ENCODE assay signal across 11 cellular contexts in the genomic region with DNA sequence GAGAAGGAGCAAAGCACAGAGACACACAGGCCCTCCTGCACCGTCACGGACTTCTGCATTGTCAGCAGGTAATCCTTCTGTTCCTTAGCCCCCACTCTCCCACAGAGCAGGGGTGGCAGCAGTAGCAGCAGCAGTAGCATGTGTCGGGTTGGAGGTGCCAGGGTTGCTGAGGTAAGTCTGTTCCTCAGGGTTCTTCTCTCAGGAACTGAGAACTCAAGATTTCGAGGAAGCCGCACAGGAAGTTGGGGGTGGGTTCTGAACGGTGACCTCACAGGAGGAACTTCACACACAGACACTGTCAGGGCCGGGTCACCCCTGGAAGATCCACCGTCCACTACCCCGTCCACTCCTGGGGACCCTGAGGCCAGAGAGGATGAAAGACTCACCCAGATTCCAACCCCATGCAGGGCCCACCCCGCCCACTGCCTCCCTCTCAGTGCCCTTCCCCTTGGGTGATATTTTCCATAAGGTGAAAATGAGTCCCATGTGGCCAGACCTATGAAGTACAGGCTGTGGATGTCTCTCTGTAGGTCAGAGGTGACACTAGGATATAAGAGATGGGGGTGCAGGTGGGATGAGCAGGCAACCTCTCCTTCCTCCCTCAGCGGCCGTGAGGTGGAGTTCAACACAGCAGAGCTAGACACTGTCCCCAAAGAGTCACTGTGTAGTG. TPM values are rescaled to one million over a fixed set of nuclear protein-coding genes. Genes with fewer than 3 reads are reported as not detected.
DNase-seq lines count a peak whose midpoint lies in the region; ATAC-seq and TF ChIP-seq lines count a peak whose summit lies in the region.
"Had no signal": no experiment of that assay in that cellular context is flagged by ENCODE, and none has a peak within 500 bp of the region (broad histone marks: within the 10 kb centered on the region; RNA-seq: fewer than 3 reads in every experiment).

A gene (minus strand): TSS at position 207 of the 670 bp plus-strand sequence. CDS start 67 bp downstream, at position 140.

- peak in 1 of 2 donors; percentile 29 for ATAC-seq in CD4-positive, CD25-positive, alpha-beta regulatory T cell (ENCODE audit: low read depth in 2 of 2)
- peak; percentile 60 to 67 for ATAC-seq in naive B cell (ENCODE audit: low read depth in 2 of 2)

- H3K27ac ChIP-seq in CD4-positive, CD25-positive, alpha-beta regulatory T cell (ENCODE audit: insufficient read depth, low read length, poor library complexity, severe bottlenecking) = no peak within 1 kb of the TSS
- H3K27ac ChIP-seq in thyroid gland = no peak within 1 kb of the TSS

- H3K4me3 ChIP-seq in CD4-positive, CD25-positive, alpha-beta regulatory T cell (ENCODE audit: low read depth, low read length) = no peak within 1 kb of the TSS
- H3K4me3 ChIP-seq in thyroid gland (replicated peaks in 1 of 3) = no peak within 1 kb of the TSS

- WGBS in thyroid gland, 2 donors = 67 to 70% methylated on average over 12 of the region's 12 CpGs

- TF ChIP-seq CTCF in thyroid gland (IDR thresholded peaks at IDR 0.05) = no peak

- peaks cover 0 to 13% (median 0%) of the 10 kb centered on the region in 4 donors for H3K4me1 Mint-ChIP-seq in CD4-positive, CD25-positive, alpha-beta regulatory T cell
- H3K4me1 Mint-ChIP-seq in activated naive CD8-positive, alpha-beta T cell (ENCODE audit: low read depth) = peaks cover 15% of the 10 kb centered on the region
- peaks cover 10 to 13% (median 12%) of the 10 kb centered on the region in 3 donors for H3K4me1 Mint-ChIP-seq in naive B cell
- H3K4me1 Mint-ChIP-seq: nephron had no signal

- DNase-seq in CD4-positive, CD25-positive, alpha-beta regulatory T cell = peak in 1 of 3 donors; percentile 53
- DNase-seq in NOMO-1 (lab: John Stamatoyannopoulos, UW; ENCODE audit: unreplicated experiment in 2 of 2) (peak; percentile 47 to 73), naive B cell (peak; percentile 18), foreskin melanocyte (no peak), thyroid gland (no peak), SW480 (ENCODE audit: low spot score) (no peak), ecto neural progenitor cell (ENCODE audit: low spot score) (no peak)
- DNase-seq: DMS 273 treated with DMSO at 0.1 percent for 48 hours, trophoblast cell had no signal

- H3K27me3 ChIP-seq in CD4-positive, CD25-positive, alpha-beta regulatory T cell (ENCODE audit: control insufficient read depth, insufficient read depth, low read length) = no peaks in the 10 kb centered on the region
- no peaks in the 10 kb centered on the region for H3K27me3 ChIP-seq in thyroid gland

- no peaks in the 10 kb centered on the region for H3K9me3 ChIP-seq in CD4-positive, CD25-positive, alpha-beta regulatory T cell (ENCODE audit: control insufficient read depth in 2 of 2, low read length in 2 of 2)
- H3K9me3 ChIP-seq in thyroid gland = no peaks in the 10 kb centered on the region

- no peaks in the 10 kb centered on the region for H3K27me3 Mint-ChIP-seq in CD4-positive, CD25-positive, alpha-beta regulatory T cell
- no peaks in the 10 kb centered on the region for H3K27me3 Mint-ChIP-seq in activated naive CD8-positive, alpha-beta T cell
- peaks cover 6 to 18% (median 13%) of the 10 kb centered on the region in 3 donors for H3K27me3 Mint-ChIP-seq in naive B cell

- intact Hi-C loops in thyroid gland (cut with DNase I) = no loop called here

- peaks cover 0 to 8% (median 0%) of the 10 kb centered on the region in 7 donors for H3K9me3 Mint-ChIP-seq in CD4-positive, CD25-positive, alpha-beta regulatory T cell
- H3K9me3 Mint-ChIP-seq in activated naive CD8-positive, alpha-beta T cell (ENCODE audit: low read depth) = peaks cover 5% of the 10 kb centered on the region
- peaks cover 0 to 10% (median 2%) of the 10 kb centered on the region in 7 donors for H3K9me3 Mint-ChIP-seq in naive B cell

- H3K4me3 Mint-ChIP-seq in CD4-positive, CD25-positive, alpha-beta regulatory T cell = peak within 1 kb of the TSS in 1 of 4 donors; percentile 77
- peak within 1 kb of the TSS; percentile 63 for H3K4me3 Mint-ChIP-seq in activated naive CD8-positive, alpha-beta T cell
- peak within 1 kb of the TSS in 6 of 8 donors; percentile 13 to 59 (median 32) for H3K4me3 Mint-ChIP-seq in naive B cell
- H3K4me3 Mint-ChIP-seq: nephron had no signal

- no peaks in the 10 kb centered on the region for H3K36me3 Mint-ChIP-seq in CD4-positive, CD25-positive, alpha-beta regulatory T cell
- H3K36me3 Mint-ChIP-seq in activated naive CD8-positive, alpha-beta T cell = peaks cover 6% of the 10 kb centered on the region
- H3K36me3 Mint-ChIP-seq in naive B cell = peaks cover 5 to 6% of the 10 kb centered on the region in 2 donors

- H3K36me3 ChIP-seq in CD4-positive, CD25-positive, alpha-beta regulatory T cell (ENCODE audit: control insufficient read depth, insufficient read depth, low read length) = no peaks in the 10 kb centered on the region
- H3K36me3 ChIP-seq in thyroid gland = no peaks in the 10 kb centered on the region

- TF ChIP-seq POLR2A in thyroid gland (IDR thresholded peaks at IDR 0.05) = no peak

- peak within 1 kb of the TSS in 2 of 3 donors; percentile 28 to 67 for H3K27ac Mint-ChIP-seq in CD4-positive, CD25-positive, alpha-beta regulatory T cell
- peak within 1 kb of the TSS; percentile 54 for H3K27ac Mint-ChIP-seq in activated naive CD8-positive, alpha-beta T cell
- H3K27ac Mint-ChIP-seq in naive B cell = peak within 1 kb of the TSS in 3 of 6 donors; percentile 19 to 38 (median 32)
- H3K27ac Mint-ChIP-seq: nephron had no signal

- H3K4me1 ChIP-seq in CD4-positive, CD25-positive, alpha-beta regulatory T cell (ENCODE audit: control insufficient read depth, insufficient read depth, low read length, poor library complexity, severe bottlenecking) = peaks cover 6% of the 10 kb centered on the region
- no peaks in the 10 kb centered on the region for H3K4me1 ChIP-seq in thyroid gland

RNA-seq across cellular contexts. Expression of the gene that starts here (rescaled TPM):
- total RNA-seq in CD4-positive, CD25-positive, alpha-beta regulatory T cell = not detected
- 1 to 10 TPM in 1 of 4 donors, under 1 TPM in 1, not detected in 2; 0.57 to 1.3 TPM for polyA plus RNA-seq in CD4-positive, CD25-positive, alpha-beta regulatory T cell
- polyA plus RNA-seq in naive B cell (ENCODE audit: low read depth in 6 of 6) = under 1 TPM in 1 of 6 donors, not detected in 5; 0.28 TPM
- under 1 TPM in 1 of 4 donors, not detected in 3; 0.11 TPM for total RNA-seq in thyroid gland

Comparison
In these comparisons a context has a peak if more than half of its experiments do, and no peak if none do; other contexts are left out.
1. Peak in DNase-seq and ATAC-seq in naive B cell; RNA of the gene not detected or under 1 TPM.
2. DNase-seq: peak in NOMO-1 (2 of 2); none in foreskin melanocyte (single experiment), thyroid gland (0 of 2), SW480 (single experiment) and ecto neural progenitor cell (single experiment).